In genomic region chr17:76727745-76728456, GRCh38 we compare ENCODE assay signal across 8 cellular contexts. TPM values are rescaled to one million over a fixed set of nuclear protein-coding genes. Genes with fewer than 3 reads are reported as not detected.
DNase-seq lines count a peak whose midpoint lies in the region; ATAC-seq and TF ChIP-seq lines count a peak whose summit lies in the region.

No MANE protein-coding gene starts in this region.

- H3K9me3 ChIP-seq in hepatocyte (ENCODE audit: low read depth) = no peaks in the 10 kb centered on the region

- CTCF ChIA-PET in activated CD8-positive, alpha-beta T cell treated with anti-CD3 and anti-CD28 coated beads, Interleukin-2, amount 10 ng/mL, durations not matched to agents 7 days and 5 days (lab: Charles Lee) = interaction anchor here (0.7 to 8.3 kb wide), 10 partner anchors 7 to 361 kb away, joined by 3 to 126 read pairs (median 4); partner anchors contain the start of genes MFSD11 and SRSF2

- no peaks in the 10 kb centered on the region for H3K9me2 ChIP-seq in hepatocyte (replicated peaks; ENCODE audit: insufficient read depth)

- 84% methylated on average over 18 of the region's 18 CpGs for WGBS in hepatocyte (ENCODE audit: low lambda C conversion rate, missing lambda C conversion rate)

- peak overlapping the region; percentile 96 for H3K27ac Mint-ChIP-seq in activated CD8-positive, alpha-beta T cell treated with anti-CD3 and anti-CD28 coated beads, Interleukin-2, amount 10 ng/mL, durations not matched to agents 7 days and 5 days
- H3K27ac Mint-ChIP-seq in stimulated activated naive B cell treated with anti-CD40 and anti-IgM and Interleukin-4, amounts not matched to agents 10 μg/mL and 1 μg/mL and 100 μg/mL, for 72 hours = peak overlapping the region; percentile 98

- peaks cover 66% of the 10 kb centered on the region for H3K4me1 Mint-ChIP-seq in activated CD8-positive, alpha-beta T cell treated with anti-CD3 and anti-CD28 coated beads, Interleukin-2, amount 10 ng/mL, durations not matched to agents 7 days and 5 days (ENCODE audit: low read depth)
- H3K4me1 Mint-ChIP-seq in stimulated activated naive B cell treated with anti-CD40 and anti-IgM and Interleukin-4, amounts not matched to agents 10 μg/mL and 1 μg/mL and 100 μg/mL, for 72 hours = peaks cover 22 to 37% of the 10 kb centered on the region in 2 donors

- no peak for ATAC-seq in activated CD8-positive, alpha-beta T cell treated with anti-CD3 and anti-CD28 coated beads, Interleukin-2, amount 10 ng/mL, durations not matched to agents 7 days and 5 days
- ATAC-seq in stimulated activated naive B cell treated with anti-CD40 and anti-IgM and Interleukin-4, amounts not matched to agents 10 μg/mL and 1 μg/mL and 100 μg/mL, for 72 hours (replicated peaks) = no peak
- no peak for ATAC-seq in GM21576 (IDR thresholded peaks at IDR 0.05; ENCODE audit: unreplicated experiment)
- ATAC-seq in HG03097 (IDR thresholded peaks at IDR 0.05; ENCODE audit: low FRiP score, unreplicated experiment) = no peak

- DNase-seq in stimulated activated CD4-positive, alpha-beta T cell treated with anti-CD3 and anti-CD28 coated beads, Interleukin-4, amount 100 ng/mL, for 1 hour = peak; percentile 19
- DNase-seq in stimulated activated CD4-positive, alpha-beta T cell treated with anti-CD3 and anti-CD28 coated beads, Interleukin-2, amount 100 ng/mL, for 24 hours = no peak
- DNase-seq in activated CD8-positive, alpha-beta T cell treated with anti-CD3 and anti-CD28 coated beads, Interleukin-2, amount 10 ng/mL, durations not matched to agents 7 days and 5 days = peak; percentile 43
- DNase-seq in hepatocyte (ENCODE audit: low spot score) (no peak), islet precursor cell (no peak)
- DNase-seq in stimulated activated naive B cell treated with anti-CD40 and anti-IgM and Interleukin-4, amounts not matched to agents 10 μg/mL and 1 μg/mL and 100 μg/mL, for 72 hours = no peak

- TF ChIP-seq CTCF in hepatocyte (IDR thresholded peaks at IDR 0.05; ENCODE audit: poor library complexity) = no peak

- H3K27ac ChIP-seq in hepatocyte = peak overlapping the region; percentile 100

- no peaks in the 10 kb centered on the region for H3K27me3 ChIP-seq in hepatocyte

- H3K79me2 ChIP-seq in hepatocyte = peaks cover 83% of the 10 kb centered on the region

- H4K20me1 ChIP-seq in hepatocyte (ENCODE audit: insufficient read depth, poor library complexity, severe bottlenecking) = peaks cover 9% of the 10 kb centered on the region

- peak overlapping the region; percentile 82 for H3K4me2 ChIP-seq in hepatocyte

- POLR2A ChIA-PET in activated CD8-positive, alpha-beta T cell treated with anti-CD3 and anti-CD28 coated beads, Interleukin-2, amount 10 ng/mL, durations not matched to agents 7 days and 5 days (lab: Charles Lee) = interaction anchor here (0.6 to 9.5 kb wide), 7 partner anchors 8 to 111 kb away, joined by 3 to 160 read pairs (median 3); partner anchors contain the start of genes MFSD11 and SRSF2

- H3K4me3 ChIP-seq in hepatocyte = peak overlapping the region; percentile 82

- peaks cover 24% of the 10 kb centered on the region for H3K4me1 ChIP-seq in hepatocyte (ENCODE audit: insufficient read depth)

- H2AFZ ChIP-seq in hepatocyte = no peak overlapping the region

- peaks cover 68% of the 10 kb centered on the region for H3K36me3 Mint-ChIP-seq in activated CD8-positive, alpha-beta T cell treated with anti-CD3 and anti-CD28 coated beads, Interleukin-2, amount 10 ng/mL, durations not matched to agents 7 days and 5 days (ENCODE audit: low read depth)
- peaks cover 9 to 38% of the 10 kb centered on the region in 2 donors for H3K36me3 Mint-ChIP-seq in stimulated activated naive B cell treated with anti-CD40 and anti-IgM and Interleukin-4, amounts not matched to agents 10 μg/mL and 1 μg/mL and 100 μg/mL, for 72 hours

- H3K36me3 ChIP-seq in hepatocyte (replicated peaks; ENCODE audit: insufficient read depth, low read depth) = peaks cover 4% of the 10 kb centered on the region

- no peaks in the 10 kb centered on the region for H3K9me3 Mint-ChIP-seq in activated CD8-positive, alpha-beta T cell treated with anti-CD3 and anti-CD28 coated beads, Interleukin-2, amount 10 ng/mL, durations not matched to agents 7 days and 5 days (ENCODE audit: insufficient read depth)
- no peaks in the 10 kb centered on the region for H3K9me3 Mint-ChIP-seq in stimulated activated naive B cell treated with anti-CD40 and anti-IgM and Interleukin-4, amounts not matched to agents 10 μg/mL and 1 μg/mL and 100 μg/mL, for 72 hours

- no peaks in the 10 kb centered on the region for H3K27me3 Mint-ChIP-seq in activated CD8-positive, alpha-beta T cell treated with anti-CD3 and anti-CD28 coated beads, Interleukin-2, amount 10 ng/mL, durations not matched to agents 7 days and 5 days (ENCODE audit: low read depth)
- H3K27me3 Mint-ChIP-seq in stimulated activated naive B cell treated with anti-CD40 and anti-IgM and Interleukin-4, amounts not matched to agents 10 μg/mL and 1 μg/mL and 100 μg/mL, for 72 hours = no peaks in the 10 kb centered on the region

- H3K4me3 Mint-ChIP-seq in activated CD8-positive, alpha-beta T cell treated with anti-CD3 and anti-CD28 coated beads, Interleukin-2, amount 10 ng/mL, durations not matched to agents 7 days and 5 days = peak overlapping the region; percentile 97
- H3K4me3 Mint-ChIP-seq in stimulated activated naive B cell treated with anti-CD40 and anti-IgM and Interleukin-4, amounts not matched to agents 10 μg/mL and 1 μg/mL and 100 μg/mL, for 72 hours = peak overlapping the region; percentile 91 to 97

RNA-seq across cellular contexts. Expression of gene METTL23, which starts 1.3 kb away (rescaled TPM):
- total RNA-seq in activated CD8-positive, alpha-beta T cell treated with anti-CD3 and anti-CD28 coated beads, Interleukin-2, amount 10 ng/mL, durations not matched to agents 7 days and 5 days = 10 to 100 TPM; 39.6 to 44.7 TPM
- 36.6 and 36.8 TPM in 2 replicates for total RNA-seq in hepatocyte
- polyA plus RNA-seq in hepatocyte = 48.0 and 56.5 TPM in 2 replicates

RNA-seq across cellular contexts. Expression of gene JMJD6, which starts 1.5 kb away (rescaled TPM):
- total RNA-seq in activated CD8-positive, alpha-beta T cell treated with anti-CD3 and anti-CD28 coated beads, Interleukin-2, amount 10 ng/mL, durations not matched to agents 7 days and 5 days = 10 to 100 TPM; 59.3 to 61.2 TPM
- 19.3 and 19.5 TPM in 2 replicates for total RNA-seq in hepatocyte
- 34.5 and 44.8 TPM in 2 replicates for polyA plus RNA-seq in hepatocyte

RNA-seq across cellular contexts. Expression of gene SRSF2, which starts 9.2 kb away (rescaled TPM):
- total RNA-seq in activated CD8-positive, alpha-beta T cell treated with anti-CD3 and anti-CD28 coated beads, Interleukin-2, amount 10 ng/mL, durations not matched to agents 7 days and 5 days = 100 to 1,000 TPM; 420 to 444 TPM
- total RNA-seq in hepatocyte = 152 and 157 TPM in 2 replicates
- 152 and 173 TPM in 2 replicates for polyA plus RNA-seq in hepatocyte

RNA-seq across cellular contexts. Expression of gene MFSD11, which starts 10.0 kb away (rescaled TPM):
- 10 to 100 TPM; 22.1 to 22.8 TPM for total RNA-seq in activated CD8-positive, alpha-beta T cell treated with anti-CD3 and anti-CD28 coated beads, Interleukin-2, amount 10 ng/mL, durations not matched to agents 7 days and 5 days
- 59.4 and 66.6 TPM in 2 replicates for total RNA-seq in hepatocyte
- polyA plus RNA-seq in hepatocyte = 35.4 and 43.5 TPM in 2 replicates

RNA-seq across cellular contexts. Expression of gene MXRA7, which starts 17.1 kb away (rescaled TPM):
- 10 to 100 TPM; 12.4 to 13.3 TPM for total RNA-seq in activated CD8-positive, alpha-beta T cell treated with anti-CD3 and anti-CD28 coated beads, Interleukin-2, amount 10 ng/mL, durations not matched to agents 7 days and 5 days
- 101 and 102 TPM in 2 replicates for total RNA-seq in hepatocyte
- 117 and 138 TPM in 2 replicates for polyA plus RNA-seq in hepatocyte

Comparison
In these comparisons a context has a peak if more than half of its experiments do, and no peak if none do; other contexts are left out.
1. DNase-seq: peak in stimulated activated CD4-positive, alpha-beta T cell treated with anti-CD3 and anti-CD28 coated beads, Interleukin-4, amount 100 ng/mL, for 1 hour (single experiment) and activated CD8-positive, alpha-beta T cell treated with anti-CD3 and anti-CD28 coated beads, Interleukin-2, amount 10 ng/mL, durations not matched to agents 7 days and 5 days (single experiment); none in stimulated activated CD4-positive, alpha-beta T cell treated with anti-CD3 and anti-CD28 coated beads, Interleukin-2, amount 100 ng/mL, for 24 hours (0 of 2), hepatocyte (single experiment), stimulated activated naive B cell treated with anti-CD40 and anti-IgM and Interleukin-4, amounts not matched to agents 10 μg/mL and 1 μg/mL and 100 μg/mL, for 72 hours (single experiment) and islet precursor cell (single experiment).